In the genomic region with DNA sequence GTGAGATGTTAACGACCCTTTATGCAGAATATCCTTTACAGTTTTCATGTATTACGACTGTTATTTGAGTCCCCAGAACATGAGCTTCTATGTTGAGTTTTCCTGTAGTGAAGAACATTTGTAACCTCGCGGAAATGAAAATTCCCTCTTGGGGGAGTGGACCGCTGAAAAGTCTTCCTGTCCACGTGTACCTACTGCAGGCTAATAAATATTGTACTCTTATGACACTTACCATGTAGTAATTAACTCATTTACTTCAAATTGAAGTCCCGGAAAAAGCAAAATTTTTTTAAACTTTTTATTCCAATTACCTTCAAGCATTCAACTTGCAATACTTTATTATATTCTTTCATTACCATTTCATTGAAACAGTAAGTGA, we compare ENCODE assay signal across 7 cellular contexts. TPM values are rescaled to one million over a fixed set of nuclear protein-coding genes. Genes with fewer than 3 reads are reported as not detected.
A peak's percentile ranks its signal among the peaks of the same experiment; 100 is the strongest.
DNase-seq lines count a peak whose midpoint lies in the region; ATAC-seq and TF ChIP-seq lines count a peak whose summit lies in the region.

No MANE protein-coding gene starts in this region.

- in situ Hi-C loops in KBM-7 (cut with MboI; ENCODE audit: low pct_unique_long_range_greater_than_20kb, low sequenced_read_pairs), result no loop called here

- ATAC-seq in stimulated activated effector memory CD8-positive, alpha-beta T cell treated with anti-CD3 and anti-CD28 coated beads, Interleukin-12 subunit alpha, Interleukin-12 subunit beta, amount 100 ng/mL, for 72 hours, result no peak
- no peak for ATAC-seq in GM18909 (IDR thresholded peaks at IDR 0.05; ENCODE audit: poor library complexity, unreplicated experiment)

- H3K4me2 ChIP-seq in hepatocyte, result peak overlapping the region; percentile 78

- H4K20me1 ChIP-seq in hepatocyte (ENCODE audit: insufficient read depth, poor library complexity, severe bottlenecking), result peaks cover 4% of the 10 kb centered on the region

- H3K36me3 Mint-ChIP-seq in stimulated activated effector memory CD8-positive, alpha-beta T cell treated with anti-CD3 and anti-CD28 coated beads, Interleukin-12 subunit alpha, Interleukin-12 subunit beta, amount 100 ng/mL, for 72 hours, result peaks cover 35% of the 10 kb centered on the region

- DNase-seq in WERI-Rb-1 (no peak), hepatocyte (ENCODE audit: low spot score) (peak; percentile 23), KBM-7 (no peak)
- DNase-seq in stimulated activated effector memory CD8-positive, alpha-beta T cell treated with anti-CD3 and anti-CD28 coated beads, Interleukin-12 subunit alpha, Interleukin-12 subunit beta, amount 100 ng/mL, for 72 hours (ENCODE audit: low spot score in 2 of 2), result no peak
- DNase-seq in stimulated activated CD8-positive, alpha-beta memory T cell treated with anti-CD3 and anti-CD28 coated beads, Interleukin-4, amount 100 ng/mL, for 48 hours, result no peak

- TF ChIP-seq CTCF in HEK293 (tag by site-specific recombination; IDR thresholded peaks at IDR 0.05) (no peak), WERI-Rb-1 (IDR thresholded peaks at IDR 0.05; ENCODE audit: low read depth, low read length) (no peak), hepatocyte (IDR thresholded peaks at IDR 0.05; ENCODE audit: poor library complexity) (no peak)

- peaks cover 0 to under 1% of the 10 kb centered on the region in 2 experiments; a peak in 1 of 3 replicates for H3K36me3 ChIP-seq in HEK293 (ENCODE audit: control insufficient read depth in 2 of 2, insufficient read depth in 1 of 2, low read length in 2 of 2)
- peaks cover 12% of the 10 kb centered on the region for H3K36me3 ChIP-seq in WERI-Rb-1
- H3K36me3 ChIP-seq in hepatocyte (replicated peaks; ENCODE audit: insufficient read depth, low read depth), result no peaks in the 10 kb centered on the region

- 18% methylated on average over 7 of the region's 7 CpGs for WGBS in hepatocyte (ENCODE audit: low lambda C conversion rate, missing lambda C conversion rate)

- peak overlapping the region; percentile 85 for H3K4me3 Mint-ChIP-seq in stimulated activated effector memory CD8-positive, alpha-beta T cell treated with anti-CD3 and anti-CD28 coated beads, Interleukin-12 subunit alpha, Interleukin-12 subunit beta, amount 100 ng/mL, for 72 hours

- H3K4me3 ChIP-seq in HEK293 (ENCODE audit: low read depth, low read length) (peak overlapping the region; percentile 87), WERI-Rb-1 (ENCODE audit: low read depth, low read length) (peak overlapping the region; percentile 90), hepatocyte (peak overlapping the region; percentile 81)

- H2AFZ ChIP-seq in hepatocyte, result peak overlapping the region; percentile 62

- H3K27me3 ChIP-seq in WERI-Rb-1 (ENCODE audit: insufficient read depth, low read depth, severe bottlenecking), result no peaks in the 10 kb centered on the region
- no peaks in the 10 kb centered on the region for H3K27me3 ChIP-seq in hepatocyte

- H3K27ac Mint-ChIP-seq in stimulated activated effector memory CD8-positive, alpha-beta T cell treated with anti-CD3 and anti-CD28 coated beads, Interleukin-12 subunit alpha, Interleukin-12 subunit beta, amount 100 ng/mL, for 72 hours, result peak overlapping the region; percentile 94

- H3K27ac ChIP-seq in HEK293 (ENCODE audit: extremely low read depth, low read depth, low read length), result no peak overlapping the region
- H3K27ac ChIP-seq in WERI-Rb-1, result no peak overlapping the region
- peak overlapping the region; percentile 92 for H3K27ac ChIP-seq in hepatocyte

- H3K9me3 Mint-ChIP-seq in stimulated activated effector memory CD8-positive, alpha-beta T cell treated with anti-CD3 and anti-CD28 coated beads, Interleukin-12 subunit alpha, Interleukin-12 subunit beta, amount 100 ng/mL, for 72 hours, result no peaks in the 10 kb centered on the region

- peaks cover 24% of the 10 kb centered on the region for H3K4me1 Mint-ChIP-seq in stimulated activated effector memory CD8-positive, alpha-beta T cell treated with anti-CD3 and anti-CD28 coated beads, Interleukin-12 subunit alpha, Interleukin-12 subunit beta, amount 100 ng/mL, for 72 hours

- CTCF ChIA-PET in HEK293 (lab: Yijun Ruan, JAX), result interaction anchor here (0.6 kb wide), 2 partner anchors 13 to 22 kb away, joined by 3 to 6 read pairs; no protein-coding TSS in a partner anchor

- H3K9me3 ChIP-seq in HEK293 (ENCODE audit: control insufficient read depth, insufficient read depth, low read depth, low read length) (no peaks in the 10 kb centered on the region), WERI-Rb-1 (ENCODE audit: severe bottlenecking) (no peaks in the 10 kb centered on the region), hepatocyte (ENCODE audit: low read depth) (no peaks in the 10 kb centered on the region)

- H3K4me1 ChIP-seq in HEK293 (ENCODE audit: control insufficient read depth, insufficient read depth, low read length) (peaks cover 8% of the 10 kb centered on the region; the same call in 1 of the 2 replicates), hepatocyte (ENCODE audit: insufficient read depth) (peaks cover 16% of the 10 kb centered on the region)

- H3K79me2 ChIP-seq in hepatocyte, result peaks cover 92% of the 10 kb centered on the region

- H3K9me2 ChIP-seq in hepatocyte (replicated peaks; ENCODE audit: insufficient read depth), result no peaks in the 10 kb centered on the region

- POLR2A ChIA-PET in HEK293 (lab: Yijun Ruan, JAX), result interaction anchor here (0.5 to 3.9 kb wide), 4 partner anchors 11 to 182 kb away, joined by 3 to 38 read pairs (median 4); a partner anchor contains a TSS

TF ChIP-seq in HEK293, 187 proteins besides CTCF, POLR2A, EP300 and RAD21:
- TF ChIP-seq, protein P1, sequence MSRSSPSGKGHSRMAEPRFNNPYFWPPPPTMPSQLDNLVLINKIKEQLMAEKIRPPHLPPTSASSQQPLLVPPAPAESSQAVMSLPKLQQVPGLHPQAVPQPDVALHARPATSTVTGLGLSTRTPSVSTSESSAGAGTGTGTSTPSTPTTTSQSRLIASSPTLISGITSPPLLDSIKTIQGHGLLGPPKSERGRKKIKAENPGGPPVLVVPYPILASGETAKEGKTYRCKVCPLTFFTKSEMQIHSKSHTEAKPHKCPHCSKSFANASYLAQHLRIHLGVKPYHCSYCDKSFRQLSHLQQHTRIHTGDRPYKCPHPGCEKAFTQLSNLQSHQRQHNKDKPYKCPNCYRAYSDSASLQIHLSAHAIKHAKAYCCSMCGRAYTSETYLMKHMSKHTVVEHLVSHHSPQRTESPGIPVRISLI (tag by site-specific recombination; IDR thresholded peaks at IDR 0.05), result no peak

RNA-seq across cellular contexts. Expression of a gene that starts 1.1 kb away (rescaled TPM):
- total RNA-seq in hepatocyte, result 73.0 and 75.3 TPM in 2 replicates
- 63.6 and 73.2 TPM in 2 replicates for polyA plus RNA-seq in hepatocyte

RNA-seq across cellular contexts. Expression of a gene that starts 1.1 kb away (rescaled TPM):
- total RNA-seq in hepatocyte, result 14.8 and 17.6 TPM in 2 replicates
- 12.2 and 13.9 TPM in 2 replicates for polyA plus RNA-seq in hepatocyte

RNA-seq across cellular contexts. Expression of a gene that starts 20.3 kb away (rescaled TPM):
- 2.1 and 3.5 TPM in 2 replicates for total RNA-seq in hepatocyte
- 2.1 and 3.8 TPM in 2 replicates for polyA plus RNA-seq in hepatocyte
